17 cellular contexts compared by ENCODE assay signal in the genomic region with DNA sequence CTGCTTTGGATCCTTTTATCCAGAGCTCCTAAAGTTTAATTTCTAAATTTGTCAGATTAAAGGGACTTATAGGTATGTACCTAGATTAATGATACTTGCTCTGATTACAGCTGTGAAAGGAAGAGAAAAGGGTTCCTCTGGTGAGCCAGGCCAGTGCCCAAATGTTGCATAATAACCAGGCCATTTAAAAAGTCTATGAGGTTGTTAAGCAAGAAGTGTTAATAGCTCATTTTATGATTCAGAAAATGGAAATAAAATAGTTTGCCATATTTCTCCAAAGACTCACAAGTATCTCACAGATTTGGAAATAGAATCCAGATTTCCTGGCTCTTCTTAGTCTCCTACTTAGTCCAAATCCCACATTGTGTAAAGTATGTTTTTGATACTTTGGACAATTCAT.
"Had no signal": no experiment of that assay in that cellular context is flagged by ENCODE, and none has a peak within 500 bp of the region (broad histone marks: within the 10 kb centered on the region; RNA-seq: fewer than 3 reads in every experiment).

No MANE protein-coding gene starts in this region.

- H3K27me3 ChIP-seq: dorsolateral prefrontal cortex, upper lobe of left lung had no signal

- H3K4me3 Mint-ChIP-seq: activated naive CD4-positive, alpha-beta T cell treated with anti-CD3 and anti-CD28 coated beads for 36 hours; natural killer cell treated with Interleukin-12 subunit alpha and Interleukin-12 subunit beta and Interleukin-15 and Interleukin-18, amount 100 ng/mL, for 72 hours; T-helper 2 cell treated with Interferon-gamma antibody and Interleukin-4, amounts not matched to agents 5 μg/mL and 100 μg/mL, for 36 hours had no signal

- H3K27ac ChIP-seq: dorsolateral prefrontal cortex, upper lobe of left lung had no signal

- DNase-seq: activated CD4-positive, alpha-beta T cell treated with anti-CD3 and anti-CD28 coated beads, Interleukin-2, amount 50 U/mL, for 48 hours; activated naive CD4-positive, alpha-beta T cell treated with anti-CD3 and anti-CD28 coated beads for 36 hours; dorsolateral prefrontal cortex; erythroblast; glutamatergic neuron; kidney glomerular epithelial cell; mesendoderm; nucleus accumbens; small intestine; stimulated activated CD4-positive, alpha-beta T cell treated with anti-CD3 and anti-CD28 coated beads, Interleukin-4, amount 100 ng/mL, for 4 hours; stimulated activated CD8-positive, alpha-beta memory T cell treated with anti-CD3 and anti-CD28 coated beads, Interleukin-4, amount 100 ng/mL, for 48 hours; stimulated activated naive CD8-positive, alpha-beta T cell treated with anti-CD3 and anti-CD28 coated beads, Interleukin-15, Interleukin-2, amounts not matched to agents 100 U/mL and 50 U/mL, for 24 hours; upper lobe of left lung had no signal

- H3K4me1 ChIP-seq: upper lobe of left lung had no signal

- H3K9me3 ChIP-seq: upper lobe of left lung had no signal

- H3K36me3 ChIP-seq: upper lobe of left lung had no signal

- H3K4me3 ChIP-seq: dorsolateral prefrontal cortex, upper lobe of left lung had no signal

- H3K9me3 Mint-ChIP-seq: activated naive CD4-positive, alpha-beta T cell treated with anti-CD3 and anti-CD28 coated beads for 36 hours; natural killer cell treated with Interleukin-12 subunit alpha and Interleukin-12 subunit beta and Interleukin-15 and Interleukin-18, amount 100 ng/mL, for 72 hours had no signal

- ATAC-seq: activated CD4-positive, CD25-positive, alpha-beta regulatory T cell treated with anti-CD3 and anti-CD28 coated beads, Interleukin-2, amount 50 U/mL, for 24 hours; natural killer cell treated with Interleukin-12 subunit alpha and Interleukin-12 subunit beta and Interleukin-15 and Interleukin-18, amount 100 ng/mL, for 72 hours; stimulated activated naive CD8-positive, alpha-beta T cell treated with anti-CD3 and anti-CD28 coated beads, Interleukin-15, Interleukin-2, amounts not matched to agents 100 U/mL and 50 U/mL, for 24 hours had no signal

- H3K27ac Mint-ChIP-seq: activated naive CD4-positive, alpha-beta T cell treated with anti-CD3 and anti-CD28 coated beads for 36 hours; activated T-helper 2 cell treated with anti-CD3 and anti-CD28 coated beads, Interferon-gamma antibody, Interleukin-2, Interleukin-4, amounts not matched to agents 10 μg/mL and 5 μg/mL and 100 μg/mL, durations not matched to agents 14 hours and 24 hours and 36 hours; natural killer cell treated with Interleukin-12 subunit alpha and Interleukin-12 subunit beta and Interleukin-15 and Interleukin-18, amount 100 ng/mL, for 72 hours; T-helper 2 cell treated with Interferon-gamma antibody and Interleukin-4, amounts not matched to agents 5 μg/mL and 100 μg/mL, for 36 hours had no signal

- H3K27me3 Mint-ChIP-seq: natural killer cell treated with Interleukin-12 subunit alpha and Interleukin-12 subunit beta and Interleukin-15 and Interleukin-18, amount 100 ng/mL, for 72 hours had no signal
